ENCODE assay signal across 1 cellular context in genomic region chr20:36183155-36183944, GRCh38.
A peak's percentile ranks its signal among the peaks of the same experiment; 100 is the strongest.
TF ChIP-seq lines count a peak whose summit lies in the region.

No MANE protein-coding gene starts in this region.

TF ChIP-seq in HepG2, 621 proteins besides CTCF, POLR2A, EP300 and RAD21 (continued from another document and continues in another):
- no peak; the same call in 1 of the 2 replicates for TF ChIP-seq ZNF749 (CRISPR knock-in tag; IDR thresholded peaks at IDR 0.05; ENCODE audit: borderline replicate concordance)
- 0 out of 2 replicates have a peak, but pooled peaks have one; percentile 57 for TF ChIP-seq ZNF674 (CRISPR knock-in tag; IDR thresholded peaks at IDR 0.05; ENCODE audit: low read depth)
- TF ChIP-seq PRDM4 (CRISPR knock-in tag; IDR thresholded peaks at IDR 0.05; ENCODE audit: borderline replicate concordance): 0 out of 2 replicates have a peak, but pooled peaks have one; percentile 56
- no peak for TF ChIP-seq ELK4 (CRISPR knock-in tag; IDR thresholded peaks at IDR 0.05; ENCODE audit: borderline replicate concordance)
- TF ChIP-seq SMAD9 (CRISPR knock-in tag; IDR thresholded peaks at IDR 0.05): peak; percentile 79; the same call in 1 of the 2 replicates
- TF ChIP-seq ZNF703 (CRISPR knock-in tag; IDR thresholded peaks at IDR 0.05; ENCODE audit: borderline replicate concordance): no peak; the same call in 1 of the 2 replicates
- 0 out of 2 replicates have a peak, but pooled peaks have one; percentile 42 for TF ChIP-seq ZNF761 (CRISPR knock-in tag; conservative IDR thresholded peaks at IDR 0.05)
- no peak for TF ChIP-seq IKZF1 (IDR thresholded peaks at IDR 0.05)
- TF ChIP-seq ZNF530 (CRISPR knock-in tag; IDR thresholded peaks at IDR 0.05; ENCODE audit: low read depth): no peak
- 0 out of 2 replicates have a peak, but pooled peaks have one; percentile 25 for TF ChIP-seq ZNF343 (CRISPR knock-in tag; IDR thresholded peaks at IDR 0.05)
- TF ChIP-seq ZNF784 (CRISPR knock-in tag; IDR thresholded peaks at IDR 0.05; ENCODE audit: borderline replicate concordance): peak; percentile 91
- TF ChIP-seq ZNF501 (CRISPR knock-in tag; IDR thresholded peaks at IDR 0.05): peak; percentile 92
- TF ChIP-seq SETDB1 (CRISPR knock-in tag; IDR thresholded peaks at IDR 0.05; ENCODE audit: borderline replicate concordance): no peak
- no peak for TF ChIP-seq NR0B2 (CRISPR knock-in tag; IDR thresholded peaks at IDR 0.05)
- peak; percentile 50 for TF ChIP-seq ZNF605 (CRISPR knock-in tag; IDR thresholded peaks at IDR 0.05)
- no peak for TF ChIP-seq ZNF577 (CRISPR knock-in tag; IDR thresholded peaks at IDR 0.05; ENCODE audit: borderline replicate concordance, low read depth)
- no peak for TF ChIP-seq SMARCE1 (IDR thresholded peaks at IDR 0.05; ENCODE audit: borderline replicate concordance)
- peak; percentile 90; the same call in 1 of the 2 replicates for TF ChIP-seq MEIS1 (CRISPR knock-in tag; IDR thresholded peaks at IDR 0.05; ENCODE audit: borderline replicate concordance)
- TF ChIP-seq KAT7 (CRISPR knock-in tag; IDR thresholded peaks at IDR 0.05; ENCODE audit: borderline replicate concordance): 0 out of 2 replicates have a peak, but pooled peaks have one; percentile 63
- TF ChIP-seq MED13 (CRISPR knock-in tag; IDR thresholded peaks at IDR 0.05): no peak
- peak; percentile 74; the same call in 1 of the 2 replicates for TF ChIP-seq AHDC1 (CRISPR knock-in tag; IDR thresholded peaks at IDR 0.05; ENCODE audit: borderline replicate concordance)
- TF ChIP-seq ELF1 (CRISPR knock-in tag; IDR thresholded peaks at IDR 0.05): peak; percentile 30; the same call in 1 of the 2 replicates
- no peak for TF ChIP-seq MAF1 (CRISPR knock-in tag; IDR thresholded peaks at IDR 0.05; ENCODE audit: borderline replicate concordance)
- peak; percentile 70; the same call in 1 of the 2 replicates for TF ChIP-seq ZNF615 (CRISPR knock-in tag; IDR thresholded peaks at IDR 0.05; ENCODE audit: borderline replicate concordance)
- peak; percentile 78; the same call in 1 of the 2 replicates for TF ChIP-seq ZNF224 (CRISPR knock-in tag; IDR thresholded peaks at IDR 0.05)
- no peak for TF ChIP-seq GRHL1 (CRISPR knock-in tag; conservative IDR thresholded peaks at IDR 0.05)
- TF ChIP-seq KLF16 (CRISPR knock-in tag; IDR thresholded peaks at IDR 0.05): peak in 1 of 2 experiments; percentile 88; a peak in 2 of 4 replicates
- TF ChIP-seq STAT6 (CRISPR knock-in tag; IDR thresholded peaks at IDR 0.05; ENCODE audit: borderline replicate concordance): no peak; the same call in 1 of the 2 replicates
- no peak for TF ChIP-seq NFE2L2 (IDR thresholded peaks at IDR 0.05; ENCODE audit: low read length)
- TF ChIP-seq ZNF382 (CRISPR knock-in tag; IDR thresholded peaks at IDR 0.05; ENCODE audit: borderline replicate concordance): no peak
- 0 out of 2 replicates have a peak, but pooled peaks have one; percentile 22 for TF ChIP-seq RBFOX2 (IDR thresholded peaks at IDR 0.05; ENCODE audit: low read depth, low read length)
- TF ChIP-seq MBD4 (IDR thresholded peaks at IDR 0.05; ENCODE audit: borderline replicate concordance, low read length): no peak
- TF ChIP-seq ETS1 (CRISPR knock-in tag; IDR thresholded peaks at IDR 0.05): no peak
- TF ChIP-seq MXD1 (CRISPR knock-in tag; IDR thresholded peaks at IDR 0.05): no peak
- peak; percentile 96 for TF ChIP-seq PHF21A (CRISPR knock-in tag; IDR thresholded peaks at IDR 0.05)
- TF ChIP-seq ZNF772 (CRISPR knock-in tag; IDR thresholded peaks at IDR 0.05): peak; percentile 79; the same call in 1 of the 2 replicates
- no peak; the same call in 1 of the 2 replicates for TF ChIP-seq EED (CRISPR knock-in tag; IDR thresholded peaks at IDR 0.05)
- TF ChIP-seq SIX4 (CRISPR knock-in tag; IDR thresholded peaks at IDR 0.05): peak; percentile 61; the same call in 1 of the 2 replicates
- no peak for TF ChIP-seq E2F2 (CRISPR knock-in tag; IDR thresholded peaks at IDR 0.05; ENCODE audit: borderline replicate concordance)
- TF ChIP-seq POGZ (CRISPR knock-in tag; IDR thresholded peaks at IDR 0.05): peak; percentile 68; the same call in 1 of the 2 replicates
- TF ChIP-seq SAFB2 (CRISPR knock-in tag; IDR thresholded peaks at IDR 0.05; ENCODE audit: borderline replicate concordance, low read depth): peak; percentile 66; the same call in 1 of the 2 replicates
- peak; percentile 92 for TF ChIP-seq HDAC2 (CRISPR knock-in tag; IDR thresholded peaks at IDR 0.05)
- TF ChIP-seq ZSCAN31 (CRISPR knock-in tag; IDR thresholded peaks at IDR 0.05; ENCODE audit: low read depth): no peak
